Comparison of ENCODE assay signal across 9 cellular contexts in the genomic region with DNA sequence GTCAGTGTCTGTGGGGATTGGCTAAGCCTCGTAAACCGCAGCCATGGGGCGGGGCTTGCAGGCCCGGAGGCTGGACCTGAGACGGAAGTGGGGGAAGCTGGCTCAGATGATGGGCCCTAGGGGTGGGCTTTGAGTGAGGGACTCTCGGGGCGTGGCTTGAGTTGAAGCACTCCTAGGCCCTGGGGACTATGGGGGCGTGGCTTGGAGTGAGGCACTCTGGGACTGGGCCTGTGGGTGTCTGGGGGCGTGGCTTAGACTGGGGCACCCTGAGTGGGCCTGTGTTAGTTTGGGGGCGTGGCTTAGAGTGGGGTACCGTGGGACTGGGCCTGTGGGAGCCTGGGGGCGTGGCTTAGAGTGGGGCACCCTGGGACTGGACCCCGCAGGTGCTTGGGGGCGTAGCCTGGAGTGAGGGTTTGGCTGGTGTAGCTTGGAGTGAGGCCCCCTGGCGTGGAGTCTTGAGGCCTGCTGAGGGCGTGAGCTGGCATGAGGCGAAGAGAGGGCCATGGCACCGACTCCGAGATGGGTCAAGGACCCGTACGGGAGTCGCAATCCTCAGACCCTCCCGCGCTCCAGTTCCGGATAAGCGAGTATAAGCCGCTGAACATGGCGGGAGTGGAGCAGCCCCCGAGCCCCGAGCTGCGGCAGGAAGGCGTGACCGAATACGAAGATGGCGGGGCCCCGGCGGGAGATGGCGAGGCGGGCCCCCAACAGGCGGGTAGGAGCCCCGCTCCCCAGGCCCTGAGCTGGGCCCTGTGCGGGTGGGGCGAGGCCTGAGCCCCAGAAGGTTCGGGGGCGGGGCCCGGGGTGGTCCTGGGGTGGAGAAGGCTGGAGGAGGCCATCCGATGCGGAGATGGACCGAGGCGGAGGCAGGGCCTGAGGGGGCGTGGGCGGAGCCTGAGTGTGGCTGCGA. TPM values are rescaled to one million over a fixed set of nuclear protein-coding genes. Genes with fewer than 3 reads are reported as not detected.
A peak's percentile ranks its signal among the peaks of the same experiment; 100 is the strongest.
DNase-seq lines count a peak whose midpoint lies in the region; ATAC-seq and TF ChIP-seq lines count a peak whose summit lies in the region.
"Had no signal": no experiment of that assay in that cellular context is flagged by ENCODE, and none has a peak within 500 bp of the region (broad histone marks: within the 10 kb centered on the region; RNA-seq: fewer than 3 reads in every experiment).

No MANE protein-coding gene starts in this region.

- H3K36me3 Mint-ChIP-seq in activated CD4-positive, alpha-beta T cell treated with anti-CD3 and anti-CD28 coated beads, Interleukin-2, amount 10 ng/mL, durations not matched to agents 7 days and 5 days (ENCODE audit: low read depth) = peaks cover 2% of the 10 kb centered on the region

- H3K9me3 ChIP-seq in left lung = no peaks in the 10 kb centered on the region

- peaks cover 7% of the 10 kb centered on the region for H3K27me3 Mint-ChIP-seq in activated CD4-positive, alpha-beta T cell treated with anti-CD3 and anti-CD28 coated beads, Interleukin-2, amount 10 ng/mL, durations not matched to agents 7 days and 5 days

- peak overlapping the region; percentile 55 to 57 for H3K4me3 ChIP-seq in left lung

- peak overlapping the region; percentile 91 for H3K4me3 Mint-ChIP-seq in activated CD4-positive, alpha-beta T cell treated with anti-CD3 and anti-CD28 coated beads, Interleukin-2, amount 10 ng/mL, durations not matched to agents 7 days and 5 days

- H3K36me3 ChIP-seq in left lung = no peaks in the 10 kb centered on the region

- CTCF ChIA-PET in activated CD4-positive, alpha-beta T cell treated with anti-CD3 and anti-CD28 coated beads, Interleukin-2, amount 10 ng/mL, durations not matched to agents 7 days and 5 days (lab: Charles Lee) = interaction anchor here (0.5 to 1.3 kb wide), 5 partner anchors 14 to 560 kb away, joined by 3 to 4 read pairs (median 4); no protein-coding TSS in a partner anchor

- no peak for TF ChIP-seq CTCF in left lung (IDR thresholded peaks at IDR 0.05)

- peaks cover 0 to 3% of the 10 kb centered on the region in 2 donors for H3K4me1 ChIP-seq in left lung

- POLR2A ChIA-PET in activated CD4-positive, alpha-beta T cell treated with anti-CD3 and anti-CD28 coated beads, Interleukin-2, amount 10 ng/mL, durations not matched to agents 7 days and 5 days (lab: Charles Lee) = interaction anchor here (0.5 kb wide), 1 partner anchor 69 kb away, joined by 4 read pairs; no protein-coding TSS in a partner anchor

- intact Hi-C loops in left lung (cut with DNase I) = no loop called here

- TF ChIP-seq POLR2A in GM18951 (IDR thresholded peaks at IDR 0.05; ENCODE audit: extremely low read depth, insufficient read depth, insufficient read length) = peak; percentile 42

- peaks cover 16% of the 10 kb centered on the region for H3K4me1 Mint-ChIP-seq in activated CD4-positive, alpha-beta T cell treated with anti-CD3 and anti-CD28 coated beads, Interleukin-2, amount 10 ng/mL, durations not matched to agents 7 days and 5 days

- H3K27ac Mint-ChIP-seq in activated CD4-positive, alpha-beta T cell treated with anti-CD3 and anti-CD28 coated beads, Interleukin-2, amount 10 ng/mL, durations not matched to agents 7 days and 5 days = peak overlapping the region; percentile 92

- peak overlapping the region in 1 of 2 donors; percentile 53 for H3K27ac ChIP-seq in left lung

- in situ Hi-C loops in GM18951 (cut with MboI; ENCODE audit: low sequenced_read_pairs, unreplicated experiment) = no loop called here

- ATAC-seq in HG03175 (IDR thresholded peaks at IDR 0.05; ENCODE audit: unreplicated experiment) (peak; percentile 79), left lung (peak; percentile 95)

- DNase-seq in AG08396 (ENCODE audit: low spot score) = peak; percentile 97
- DNase-seq in NCI-H460 (ENCODE audit: extremely low read depth, low read depth) = peak; percentile 100
- peak; percentile 95 for DNase-seq in activated CD4-positive, alpha-beta T cell treated with anti-CD3 and anti-CD28 coated beads, Interleukin-2, amount 10 ng/mL, durations not matched to agents 7 days and 5 days
- peak; percentile 98 for DNase-seq in dedifferentiated amniotic fluid mesenchymal stem cell (ENCODE audit: extremely low spot score)
- peak; percentile 95 to 98 for DNase-seq in left lung
- DNase-seq in stimulated activated CD4-positive, alpha-beta T cell treated with anti-CD3 and anti-CD28 coated beads, Interleukin-2, amount 100 ng/mL, for 24 hours = peak; percentile 88

- H3K27me3 ChIP-seq in left lung = peaks cover 0 to 1% of the 10 kb centered on the region in 2 donors

- no peaks in the 10 kb centered on the region for H3K9me3 Mint-ChIP-seq in activated CD4-positive, alpha-beta T cell treated with anti-CD3 and anti-CD28 coated beads, Interleukin-2, amount 10 ng/mL, durations not matched to agents 7 days and 5 days

RNA-seq across cellular contexts. Expression of a gene that starts 6.8 kb away (rescaled TPM):
- 6.3 and 9.9 TPM in 2 replicates for total RNA-seq in NCI-H460 (2014; rRNA removed; shearing (Covaris generic))
- polyA plus RNA-seq in NCI-H460 (2014; cell fraction: nucleus; rRNA removed) = 42.9 and 43.9 TPM in 2 replicates
- 1 to 10 TPM; 6.7 to 7.9 TPM for total RNA-seq in activated CD4-positive, alpha-beta T cell treated with anti-CD3 and anti-CD28 coated beads, Interleukin-2, amount 10 ng/mL, durations not matched to agents 7 days and 5 days
- total RNA-seq in left lung = 1 to 10 TPM; 8.1 to 8.7 TPM
- total RNA-seq: HT1080 had no signal

RNA-seq across cellular contexts. Expression of a gene that starts 44.5 kb away (rescaled TPM):
- 0.15 TPM in 1 of 2 replicates, not detected in the other for total RNA-seq in NCI-H460 (2014; rRNA removed; shearing (Covaris generic))
- 0.38 and 0.78 TPM in 2 replicates for polyA plus RNA-seq in NCI-H460 (2014; cell fraction: nucleus; rRNA removed)
- total RNA-seq in activated CD4-positive, alpha-beta T cell treated with anti-CD3 and anti-CD28 coated beads, Interleukin-2, amount 10 ng/mL, durations not matched to agents 7 days and 5 days = under 1 TPM; 0.37 to 0.40 TPM
- 1 to 10 TPM in 1 of 2 donors, under 1 TPM in 1; 0.39 to 1.1 TPM for total RNA-seq in left lung
- total RNA-seq: HT1080 had no signal

RNA-seq across cellular contexts. Expression of a gene that starts 56.6 kb away (rescaled TPM):
- total RNA-seq in NCI-H460 (2014; rRNA removed; shearing (Covaris generic)) = 42.4 and 52.8 TPM in 2 replicates
- polyA plus RNA-seq in NCI-H460 (2014; cell fraction: nucleus; rRNA removed) = 114 and 132 TPM in 2 replicates
- 100 to 1,000 TPM; 166 to 172 TPM for total RNA-seq in activated CD4-positive, alpha-beta T cell treated with anti-CD3 and anti-CD28 coated beads, Interleukin-2, amount 10 ng/mL, durations not matched to agents 7 days and 5 days
- 100 to 1,000 TPM; 134 to 145 TPM for total RNA-seq in left lung
